ENCODE assay signal across 15 cellular contexts in the genomic region with DNA sequence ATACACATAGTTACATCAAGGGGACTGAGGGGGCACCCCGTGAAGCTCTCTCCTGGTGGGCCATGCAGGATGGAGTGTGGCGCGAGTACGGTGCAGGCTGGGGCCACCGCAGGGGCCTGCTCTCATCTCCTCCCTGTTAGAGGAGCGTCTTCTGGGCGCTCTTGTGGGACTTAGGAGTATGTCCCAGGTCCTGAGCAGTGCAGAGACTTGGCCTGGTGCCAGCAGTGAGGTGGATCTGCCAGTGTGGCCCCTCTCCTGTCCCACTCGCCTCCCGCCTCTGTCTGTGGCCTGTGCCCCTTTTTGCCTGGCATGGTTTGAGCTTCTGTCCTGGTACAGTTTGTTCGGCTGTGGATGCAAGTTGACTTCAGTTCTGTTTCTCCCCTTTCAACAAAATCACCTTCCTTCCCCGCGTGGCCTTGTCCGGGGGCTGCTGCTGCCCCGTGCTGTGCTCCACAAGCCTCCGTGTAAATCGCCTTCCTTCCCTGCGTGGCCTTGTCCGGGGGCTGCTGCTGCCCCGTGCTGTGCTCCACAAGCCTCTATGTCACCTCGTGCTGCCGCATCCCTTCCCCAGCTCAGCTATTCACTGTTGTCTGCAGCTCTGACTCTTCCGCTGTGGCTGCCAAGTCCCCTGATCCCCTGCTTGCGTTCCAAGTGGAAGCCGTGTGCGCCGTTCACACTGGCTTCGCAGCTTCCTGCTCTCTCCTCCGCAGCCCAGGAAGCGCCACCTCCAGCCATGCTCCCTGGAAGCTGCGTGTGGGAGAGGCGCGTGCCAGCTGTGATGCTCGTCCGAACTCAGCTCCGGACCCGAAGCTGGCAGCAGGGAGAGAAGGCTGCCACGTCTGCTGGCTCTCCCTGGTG. TPM values are rescaled to one million over a fixed set of nuclear protein-coding genes. Genes with fewer than 3 reads are reported as not detected.
A peak's percentile ranks its signal among the peaks of the same experiment; 100 is the strongest.
DNase-seq lines count a peak whose midpoint lies in the region; ATAC-seq and TF ChIP-seq lines count a peak whose summit lies in the region.
"Had no signal": no experiment of that assay in that cellular context is flagged by ENCODE, and none has a peak within 500 bp of the region (broad histone marks: within the 10 kb centered on the region; RNA-seq: fewer than 3 reads in every experiment).

No MANE protein-coding gene starts in this region.

- intact Hi-C loops in ascending aorta (cut with DNase I) = no loop called here
- intact Hi-C loops in right cardiac atrium (cut with DNase I) = loop anchor here in 1 of 4 donors (5.0 kb wide), 1 partner anchor 35 kb away; no protein-coding TSS in a partner anchor

- 50% methylated on average over 37 of the region's 37 CpGs for WGBS in right cardiac atrium

- H3K9ac ChIP-seq in skeletal muscle tissue (ENCODE audit: low read depth in 1 of 3, low read length in 3 of 3) = peak overlapping the region in 2 of 3 donors; percentile 35 to 60

- H3K4me1 ChIP-seq in ascending aorta (peaks cover 0 to 24% of the 10 kb centered on the region in 2 donors), right cardiac atrium (ENCODE audit: control insufficient read depth, insufficient read depth, low read length) (peaks cover 7% of the 10 kb centered on the region), skeletal muscle tissue (ENCODE audit: control insufficient read depth in 3 of 3, insufficient read depth in 3 of 3, low read length in 3 of 3) (peaks cover 24 to 47% (median 38%) of the 10 kb centered on the region in 3 donors)

- no peaks in the 10 kb centered on the region for H3K27me3 ChIP-seq in ascending aorta
- H3K27me3 ChIP-seq in right cardiac atrium (ENCODE audit: control insufficient read depth, insufficient read depth) = no peaks in the 10 kb centered on the region
- no peaks in the 10 kb centered on the region for H3K27me3 ChIP-seq in skeletal muscle tissue (ENCODE audit: control insufficient read depth in 3 of 3, insufficient read depth in 3 of 3, low read length in 3 of 3)
- H3K27me3 ChIP-seq: Peyer's patch had no signal

- DNase-seq in GM03348 (ENCODE audit: low spot score) (peak; percentile 34), ascending aorta (ENCODE audit: low spot score in 2 of 2) (peak in 1 of 2 donors; percentile 63), right cardiac atrium (peak; percentile 74 to 88 (median 86)), AG08396 (ENCODE audit: low spot score) (no peak), AG08395 (ENCODE audit: low spot score) (no peak)
- DNase-seq: immature natural killer cell; KG1; NCI-H146; NCI-H526; stimulated activated CD4-positive, alpha-beta T cell treated with anti-CD3 and anti-CD28 coated beads, Interleukin-4, amount 100 ng/mL, for 24 hours had no signal

- H3K4me3 ChIP-seq in ascending aorta (no peak overlapping the region), right cardiac atrium (ENCODE audit: low read length) (no peak overlapping the region), skeletal muscle tissue (ENCODE audit: low read length in 3 of 3) (peak overlapping the region; percentile 30 to 54 (median 42))
- H3K4me3 ChIP-seq: Peyer's patch had no signal

- TF ChIP-seq CTCF in ascending aorta (IDR thresholded peaks at IDR 0.05) = no peak

- peak; percentile 74 to 78 for ATAC-seq in right cardiac atrium
- ATAC-seq in GM19035 (IDR thresholded peaks at IDR 0.05; ENCODE audit: unreplicated experiment) = no peak
- ATAC-seq: activated CD4-positive, CD25-positive, alpha-beta regulatory T cell treated with anti-CD3 and anti-CD28 coated beads, Interleukin-2, amount 50 U/mL, for 24 hours; stimulated activated effector memory CD8-positive, alpha-beta T cell treated with anti-CD3 and anti-CD28 coated beads, Interleukin-12 subunit alpha, Interleukin-12 subunit beta, amount 100 ng/mL, for 72 hours had no signal

- H3K36me3 ChIP-seq in ascending aorta (peaks cover 0 to 5% of the 10 kb centered on the region in 2 donors), skeletal muscle tissue (ENCODE audit: control insufficient read depth in 3 of 3, insufficient read depth in 3 of 3, low read length in 3 of 3) (peaks cover 0 to 4% (median 4%) of the 10 kb centered on the region in 3 donors)
- H3K36me3 ChIP-seq: Peyer's patch had no signal

- H3K27ac ChIP-seq in ascending aorta (peak overlapping the region; percentile 5 to 25), right cardiac atrium (ENCODE audit: low read length) (no peak overlapping the region), skeletal muscle tissue (ENCODE audit: low read depth, low read length) (no peak overlapping the region)
- H3K27ac ChIP-seq: Peyer's patch had no signal

- H3K9me3 ChIP-seq in ascending aorta = no peaks in the 10 kb centered on the region
- H3K9me3 ChIP-seq in right cardiac atrium (ENCODE audit: control insufficient read depth, low read length) = no peaks in the 10 kb centered on the region
- no peaks in the 10 kb centered on the region for H3K9me3 ChIP-seq in skeletal muscle tissue (ENCODE audit: control insufficient read depth in 3 of 3, low read length in 3 of 3)
- H3K9me3 ChIP-seq: Peyer's patch had no signal

RNA-seq across cellular contexts. Expression of gene LDLRAD4, which starts 13.7 kb away (rescaled TPM):
- total RNA-seq in ascending aorta (21.0 TPM), right cardiac atrium (100 to 1,000 TPM in 1 of 4 donors, 10 to 100 TPM in 3; 46.6 to 159 (median 70.0) TPM), skeletal muscle tissue (18.3 TPM)
- polyA plus RNA-seq in right cardiac atrium = 25.7 TPM

Comparison
In these comparisons a context has a peak if more than half of its experiments do, and no peak if none do; other contexts are left out.
1. DNase-seq: peak in GM03348 (single experiment) and right cardiac atrium (3 of 3); none in AG08396 (single experiment) and AG08395 (single experiment).
2. H3K27ac ChIP-seq: peak in ascending aorta (2 of 2); none in right cardiac atrium (single experiment) and skeletal muscle tissue (single experiment).
3. H3K4me3 ChIP-seq: peak in skeletal muscle tissue (3 of 3); none in ascending aorta (0 of 2) and right cardiac atrium (single experiment).